In genomic region chr7:23597064-23597907, GRCh38 we compare ENCODE assay signal across 1 cellular context.
TF ChIP-seq lines count a peak whose summit lies in the region.

Gene CCDC126, plus strand, starts transcription at chr7:23597382. Its CDS starts 13,934 bp downstream, at chr7:23611316.

TF ChIP-seq in IMR-90, 13 proteins besides CTCF, POLR2A, EP300 and RAD21:
- TF ChIP-seq MAZ (IDR thresholded peaks at IDR 0.05; ENCODE audit: borderline replicate concordance, low read depth, low read length) (peak; percentile 94), RCOR1 (IDR thresholded peaks at IDR 0.05; ENCODE audit: insufficient replicate concordance, low read length) (no peak), USF2 (IDR thresholded peaks at IDR 0.05; ENCODE audit: low read depth, low read length) (peak; percentile 86), CHD1 (IDR thresholded peaks at IDR 0.05; ENCODE audit: low read depth, low read length) (no peak), MXI1 (IDR thresholded peaks at IDR 0.05; ENCODE audit: borderline replicate concordance, low read depth, low read length) (peak; percentile 81; the same call in 1 of the 2 replicates), MAFK (IDR thresholded peaks at IDR 0.05; ENCODE audit: low read depth, low read length) (no peak), NFE2L2 (IDR thresholded peaks at IDR 0.05; ENCODE audit: low read depth, low read length) (no peak), BHLHE40 (IDR thresholded peaks at IDR 0.05; ENCODE audit: low read depth, low read length) (peak; percentile 96)
